In genomic region chr17:77382356-77382911, GRCh38 we compare ENCODE assay signal across 9 cellular contexts.
A peak's percentile ranks its signal among the peaks of the same experiment; 100 is the strongest.
DNase-seq lines count a peak whose midpoint lies in the region; ATAC-seq lines count a peak whose summit lies in the region.
"Had no signal": no experiment of that assay in that cellular context is flagged by ENCODE, and none has a peak within 500 bp of the region (broad histone marks: within the 10 kb centered on the region; RNA-seq: fewer than 3 reads in every experiment).

No MANE protein-coding gene starts in this region.

- H3K9me3 ChIP-seq in mesodermal cell (ENCODE audit: control insufficient read depth, low read length) = no peaks in the 10 kb centered on the region

- H3K36me3 ChIP-seq in mesodermal cell (ENCODE audit: control insufficient read depth, insufficient read depth, low read length) = peaks cover 5% of the 10 kb centered on the region

- no peak overlapping the region for H3K4me3 ChIP-seq in mesodermal cell (ENCODE audit: extremely low read depth, insufficient read depth, low read length, poor library complexity, severe bottlenecking)

- 27 to 48% methylated on average over 6 to 7 of the region's 13 CpGs for WGBS in mesodermal cell (ENCODE audit: insufficient coverage in 2 of 2), 2 experiments

- ATAC-seq in GM18861 (IDR thresholded peaks at IDR 0.05; ENCODE audit: unreplicated experiment) (no peak), GM18909 (IDR thresholded peaks at IDR 0.05; ENCODE audit: poor library complexity, unreplicated experiment) (no peak)

- peak overlapping the region; percentile 43 for H3K27ac ChIP-seq in mesodermal cell (ENCODE audit: low read depth, low read length, severe bottlenecking)

- peak; percentile 58 for DNase-seq in stimulated activated CD4-positive, alpha-beta T cell treated with anti-CD3 and anti-CD28 coated beads, Interleukin-15, amount 100 ng/mL, for 24 hours
- DNase-seq in stimulated activated CD4-positive, alpha-beta T cell treated with anti-CD3 and anti-CD28 coated beads, Interleukin-2, amount 100 ng/mL, for 48 hours = no peak
- peak; percentile 73 for DNase-seq in activated effector memory CD4-positive, alpha-beta T cell treated with anti-CD3 and anti-CD28 coated beads, Interleukin-2, amount 50 U/mL, for 16 hours
- DNase-seq in Kasumi-1 (lab: John Stamatoyannopoulos, UW) (no peak), RKO (ENCODE audit: low spot score) (no peak)
- DNase-seq: NCI-H1436 treated with DMSO at 0.1 percent for 48 hours had no signal

- H3K4me1 ChIP-seq in mesodermal cell (ENCODE audit: control insufficient read depth, insufficient read depth, low read length, poor library complexity, severe bottlenecking) = peaks cover 66% of the 10 kb centered on the region

Comparison
In these comparisons a context has a peak if more than half of its experiments do, and no peak if none do; other contexts are left out.
1. DNase-seq: peak in stimulated activated CD4-positive, alpha-beta T cell treated with anti-CD3 and anti-CD28 coated beads, Interleukin-15, amount 100 ng/mL, for 24 hours (single experiment) and activated effector memory CD4-positive, alpha-beta T cell treated with anti-CD3 and anti-CD28 coated beads, Interleukin-2, amount 50 U/mL, for 16 hours (single experiment); none in stimulated activated CD4-positive, alpha-beta T cell treated with anti-CD3 and anti-CD28 coated beads, Interleukin-2, amount 100 ng/mL, for 48 hours (0 of 2), Kasumi-1 (0 of 2) and RKO (single experiment).